Comparison of ENCODE assay signal across 8 cellular contexts in genomic region chr9:134396258-134396742, GRCh38.
DNase-seq lines count a peak whose midpoint lies in the region; ATAC-seq and TF ChIP-seq lines count a peak whose summit lies in the region.

No MANE protein-coding gene starts in this region.

- H2AFZ ChIP-seq in mammary epithelial cell (ENCODE audit: low read depth, low read length) = peak overlapping the region; percentile 72

- no peak overlapping the region for H3K4me3 ChIP-seq in mammary epithelial cell (replicated peaks in 1 of 3; ENCODE audit: insufficient read depth in 1 of 3, low read depth in 2 of 3, low read length in 3 of 3)

- no peak for TF ChIP-seq CTCF in mammary epithelial cell (conservative IDR thresholded peaks at IDR 0.05 in 1 of 2, IDR thresholded peaks at IDR 0.05 in 1 of 2; ENCODE audit: extremely low read depth in 1 of 2, insufficient read depth in 1 of 2, low read depth in 1 of 2, low read length in 2 of 2)
- no peak for TF ChIP-seq CTCF in mesothelial cell of epicardium (IDR thresholded peaks at IDR 0.05; ENCODE audit: unreplicated experiment)

- peaks cover 95% of the 10 kb centered on the region for H3K79me2 ChIP-seq in mammary epithelial cell (ENCODE audit: insufficient read depth, low read length)

- peaks cover 25% of the 10 kb centered on the region for H3K4me1 ChIP-seq in mammary epithelial cell (ENCODE audit: insufficient read depth, low read length)

- H3K4me3 Mint-ChIP-seq in mesothelial cell of epicardium = no peak overlapping the region

- WGBS in mammary epithelial cell (ENCODE audit: low coverage, missing lambda C conversion rate) = 48% methylated on average over 11 of the region's 18 CpGs

- no peaks in the 10 kb centered on the region for H3K27me3 ChIP-seq in mammary epithelial cell (ENCODE audit: insufficient read depth, low read length)

- H3K9me3 ChIP-seq in mammary epithelial cell (replicated peaks; ENCODE audit: insufficient read depth, low read length) = peaks cover 8% of the 10 kb centered on the region

- H3K27me3 Mint-ChIP-seq in mesothelial cell of epicardium (ENCODE audit: low read depth) = no peaks in the 10 kb centered on the region

- no peaks in the 10 kb centered on the region for H3K36me3 ChIP-seq in mammary epithelial cell (ENCODE audit: insufficient read depth, low read length)

- peak; percentile 24 for ATAC-seq in GM19324 (IDR thresholded peaks at IDR 0.05; ENCODE audit: low FRiP score, unreplicated experiment)
- no peak for ATAC-seq in HG02884 (IDR thresholded peaks at IDR 0.05; ENCODE audit: unreplicated experiment)
- no peak for ATAC-seq in HG02870 (IDR thresholded peaks at IDR 0.05; ENCODE audit: unreplicated experiment)

- in situ Hi-C loops in mammary epithelial cell (cut with MboI; ENCODE audit: low sequenced_read_pairs in 2 of 2) = no loop called here

- peak; percentile 87 for DNase-seq in SKM-1 treated with dmso at 0.1 percent for 144 hours (lab: John Stamatoyannopoulos, UW; ENCODE audit: unreplicated experiment)
- DNase-seq in mammary epithelial cell = no peak
- peak; percentile 59 to 63 for DNase-seq in stimulated activated CD8-positive, alpha-beta memory T cell treated with anti-CD3 and anti-CD28 coated beads, Interleukin-15, amount 100 ng/mL, for 48 hours (ENCODE audit: low read depth in 2 of 2)
- no peak for DNase-seq in mesothelial cell of epicardium (ENCODE audit: low spot score in 2 of 2, unreplicated experiment in 2 of 2)
- no peak for DNase-seq in GOT3 (lab: John Stamatoyannopoulos, UW)

- peak overlapping the region; percentile 70 for H3K4me2 ChIP-seq in mammary epithelial cell (ENCODE audit: insufficient read depth, low read depth, low read length)

- H3K27ac Mint-ChIP-seq in mesothelial cell of epicardium = no peak overlapping the region

- H3K27ac ChIP-seq in mammary epithelial cell (ENCODE audit: insufficient read depth, low read depth, low read length) = no peak overlapping the region

- no peaks in the 10 kb centered on the region for H3K4me1 Mint-ChIP-seq in mesothelial cell of epicardium

- no peak overlapping the region for H3K9ac ChIP-seq in mammary epithelial cell (ENCODE audit: insufficient read depth, low read length)

- dilution Hi-C loops in mammary epithelial cell (cut with HindIII; ENCODE audit: low sequenced_read_pairs) = no loop called here

- no peaks in the 10 kb centered on the region for H4K20me1 ChIP-seq in mammary epithelial cell (ENCODE audit: insufficient read depth, low read length)

- no peaks in the 10 kb centered on the region for H3K9me3 Mint-ChIP-seq in mesothelial cell of epicardium

- intact Hi-C loops in mammary epithelial cell (cut with micrococcal nuclease) = loop anchor here (5.0 kb wide), 1 partner anchor 46 kb away; no protein-coding TSS in a partner anchor

- CTCF ChIA-PET in mammary epithelial cell (lab: Charles Lee; ENCODE audit: low non-redundant PET) = no interaction called here

- no TSS peak for BruUV-seq in mammary epithelial cell (replicated peaks; lab: Mats Ljungman, UMichigan)

- no peaks in the 10 kb centered on the region for H3K36me3 Mint-ChIP-seq in mesothelial cell of epicardium

Comparison
In these comparisons a context has a peak if more than half of its experiments do, and no peak if none do; other contexts are left out.
1. DNase-seq: peak in SKM-1 treated with dmso at 0.1 percent for 144 hours (single experiment) and stimulated activated CD8-positive, alpha-beta memory T cell treated with anti-CD3 and anti-CD28 coated beads, Interleukin-15, amount 100 ng/mL, for 48 hours (2 of 2); none in mammary epithelial cell (single experiment), mesothelial cell of epicardium (0 of 2) and GOT3 (single experiment).